12 cellular contexts compared by ENCODE assay signal in genomic region chr12:57833672-57834071, GRCh38. TPM values are rescaled to one million over a fixed set of nuclear protein-coding genes. Genes with fewer than 3 reads are reported as not detected.
DNase-seq lines count a peak whose midpoint lies in the region; ATAC-seq and TF ChIP-seq lines count a peak whose summit lies in the region.
"Had no signal": no experiment of that assay in that cellular context is flagged by ENCODE, and none has a peak within 500 bp of the region (broad histone marks: within the 10 kb centered on the region; RNA-seq: fewer than 3 reads in every experiment).

No MANE protein-coding gene starts in this region.

- H3K27me3 ChIP-seq in lower lobe of right lung (ENCODE audit: low read depth) (no peaks in the 10 kb centered on the region), subcutaneous abdominal adipose tissue (ENCODE audit: control insufficient read depth in 5 of 5, insufficient read depth in 4 of 5, low read length in 5 of 5) (no peaks in the 10 kb centered on the region)

- peak overlapping the region in 2 of 5 donors; percentile 9 to 26 for H3K9ac ChIP-seq in subcutaneous abdominal adipose tissue (ENCODE audit: low read length in 5 of 5)

- H3K27ac ChIP-seq in lower lobe of right lung (peak overlapping the region; percentile 12), subcutaneous abdominal adipose tissue (ENCODE audit: low read depth, low read length) (peak overlapping the region; percentile 74)
- H3K27ac ChIP-seq: A549 had no signal

- H3K4me1 Mint-ChIP-seq in activated CD4-positive, alpha-beta T cell treated with anti-CD3 and anti-CD28 coated beads, Interleukin-2, amount 10 ng/mL, durations not matched to agents 7 days and 5 days = peaks cover 75% of the 10 kb centered on the region
- peaks cover 73% of the 10 kb centered on the region for H3K4me1 Mint-ChIP-seq in activated CD8-positive, alpha-beta T cell treated with anti-CD3 and anti-CD28 coated beads for 36 hours (ENCODE audit: low read depth)

- POLR2A ChIA-PET in activated CD4-positive, alpha-beta T cell treated with anti-CD3 and anti-CD28 coated beads, Interleukin-2, amount 10 ng/mL, durations not matched to agents 7 days and 5 days (lab: Charles Lee) = no interaction called here
- POLR2A ChIA-PET in activated CD8-positive, alpha-beta T cell treated with anti-CD3 and anti-CD28 coated beads for 36 hours (lab: Charles Lee) = interaction anchor here (1.1 to 8.5 kb wide), 6 partner anchors 9 to 69 kb away, joined by 3 to 84 read pairs (median 3); partner anchors contain the start of gene CTDSP2

- peaks cover 28% of the 10 kb centered on the region for H3K36me3 ChIP-seq in lower lobe of right lung
- peaks cover 5 to 13% (median 9%) of the 10 kb centered on the region in 5 donors for H3K36me3 ChIP-seq in subcutaneous abdominal adipose tissue (ENCODE audit: control insufficient read depth in 5 of 5, insufficient read depth in 5 of 5, low read length in 5 of 5)

- no peak overlapping the region for H3K4me3 Mint-ChIP-seq in activated CD4-positive, alpha-beta T cell treated with anti-CD3 and anti-CD28 coated beads, Interleukin-2, amount 10 ng/mL, durations not matched to agents 7 days and 5 days
- no peak overlapping the region for H3K4me3 Mint-ChIP-seq in activated CD8-positive, alpha-beta T cell treated with anti-CD3 and anti-CD28 coated beads for 36 hours
- H3K4me3 Mint-ChIP-seq: neural crest cell had no signal

- peak overlapping the region; percentile 60 for H3K27ac Mint-ChIP-seq in activated CD4-positive, alpha-beta T cell treated with anti-CD3 and anti-CD28 coated beads, Interleukin-2, amount 10 ng/mL, durations not matched to agents 7 days and 5 days
- H3K27ac Mint-ChIP-seq in activated CD8-positive, alpha-beta T cell treated with anti-CD3 and anti-CD28 coated beads for 36 hours = peak overlapping the region; percentile 44

- no peaks in the 10 kb centered on the region for H3K27me3 Mint-ChIP-seq in activated CD4-positive, alpha-beta T cell treated with anti-CD3 and anti-CD28 coated beads, Interleukin-2, amount 10 ng/mL, durations not matched to agents 7 days and 5 days
- no peaks in the 10 kb centered on the region for H3K27me3 Mint-ChIP-seq in activated CD8-positive, alpha-beta T cell treated with anti-CD3 and anti-CD28 coated beads for 36 hours

- CTCF ChIA-PET in activated CD4-positive, alpha-beta T cell treated with anti-CD3 and anti-CD28 coated beads, Interleukin-2, amount 10 ng/mL, durations not matched to agents 7 days and 5 days (lab: Charles Lee) = interaction anchor here (1.1 to 2.8 kb wide), 5 partner anchors 9 to 72 kb away, joined by 3 to 7 read pairs (median 6); no protein-coding TSS in a partner anchor
- CTCF ChIA-PET in activated CD8-positive, alpha-beta T cell treated with anti-CD3 and anti-CD28 coated beads for 36 hours (lab: Charles Lee) = interaction anchor here (0.7 to 8.2 kb wide), 9 partner anchors 10 to 75 kb away, joined by 3 to 96 read pairs (median 4); partner anchors contain the start of genes AVIL and TSFM

- H3K4me1 ChIP-seq in lower lobe of right lung (peaks cover 100% of the 10 kb centered on the region), subcutaneous abdominal adipose tissue (ENCODE audit: control insufficient read depth in 5 of 5, insufficient read depth in 5 of 5, low read length in 5 of 5) (peaks cover 49 to 97% (median 94%) of the 10 kb centered on the region in 5 donors)

- no peaks in the 10 kb centered on the region for H3K9me3 ChIP-seq in lower lobe of right lung
- no peaks in the 10 kb centered on the region for H3K9me3 ChIP-seq in subcutaneous abdominal adipose tissue (ENCODE audit: control insufficient read depth in 5 of 5, low read length in 5 of 5)
- H3K9me3 ChIP-seq: A549 had no signal

- no peaks in the 10 kb centered on the region for H3K9me3 Mint-ChIP-seq in activated CD4-positive, alpha-beta T cell treated with anti-CD3 and anti-CD28 coated beads, Interleukin-2, amount 10 ng/mL, durations not matched to agents 7 days and 5 days
- no peaks in the 10 kb centered on the region for H3K9me3 Mint-ChIP-seq in activated CD8-positive, alpha-beta T cell treated with anti-CD3 and anti-CD28 coated beads for 36 hours
- H3K9me3 Mint-ChIP-seq: neural crest cell had no signal

- H3K4me3 ChIP-seq in lower lobe of right lung (no peak overlapping the region), subcutaneous abdominal adipose tissue (ENCODE audit: low read depth in 1 of 5, low read length in 5 of 5) (no peak overlapping the region)
- H3K4me3 ChIP-seq: A549 had no signal

- no peak for TF ChIP-seq CTCF in activated CD8-positive, alpha-beta T cell treated with anti-CD3 and anti-CD28 coated beads for 36 hours (IDR thresholded peaks at IDR 0.05)
- no peak for TF ChIP-seq CTCF in lower lobe of right lung (IDR thresholded peaks at IDR 0.05)

- DNase-seq in activated CD4-positive, alpha-beta T cell treated with anti-CD3 and anti-CD28 coated beads, Interleukin-2, amount 10 ng/mL, durations not matched to agents 7 days and 5 days = no peak
- DNase-seq in activated CD4-positive, alpha-beta T cell treated with anti-CD3 and anti-CD28 coated beads, Interleukin-2, amount 50 U/mL, for 1 hour = no peak
- DNase-seq in activated CD8-positive, alpha-beta T cell treated with anti-CD3 and anti-CD28 coated beads for 36 hours = no peak
- DNase-seq in lower lobe of right lung (no peak), NAMALWA (ENCODE audit: low spot score) (no peak), inferior parietal cortex (ENCODE audit: extremely low spot score) (no peak)
- DNase-seq: effector CD4-positive, alpha-beta T cell; stimulated activated CD4-positive, alpha-beta T cell treated with anti-CD3 and anti-CD28 coated beads, Interleukin-4, amount 100 ng/mL, for 24 hours had no signal

- ATAC-seq in activated CD8-positive, alpha-beta T cell treated with anti-CD3 and anti-CD28 coated beads for 36 hours = no peak
- ATAC-seq in lower lobe of right lung (no peak), HG03521 (IDR thresholded peaks at IDR 0.05; ENCODE audit: unreplicated experiment) (no peak)
- ATAC-seq: A549 had no signal

- peaks cover 7% of the 10 kb centered on the region for H3K36me3 Mint-ChIP-seq in activated CD4-positive, alpha-beta T cell treated with anti-CD3 and anti-CD28 coated beads, Interleukin-2, amount 10 ng/mL, durations not matched to agents 7 days and 5 days (ENCODE audit: low read depth)
- H3K36me3 Mint-ChIP-seq in activated CD8-positive, alpha-beta T cell treated with anti-CD3 and anti-CD28 coated beads for 36 hours (ENCODE audit: low read depth) = peaks cover 1% of the 10 kb centered on the region

- intact Hi-C loops in activated CD8-positive, alpha-beta T cell treated with anti-CD3 and anti-CD28 coated beads for 36 hours (cut with micrococcal nuclease) = no loop called here
- intact Hi-C loops in lower lobe of right lung (cut with DNase I) = loop anchor here (10.0 kb wide), 1 partner anchor 61 kb away; no protein-coding TSS in a partner anchor

RNA-seq across cellular contexts. Expression of gene CTDSP2, which starts 12.9 kb away (rescaled TPM):
- 100 to 1,000 TPM; 144 to 156 TPM for total RNA-seq in activated CD4-positive, alpha-beta T cell treated with anti-CD3 and anti-CD28 coated beads, Interleukin-2, amount 10 ng/mL, durations not matched to agents 7 days and 5 days
- total RNA-seq in activated CD8-positive, alpha-beta T cell treated with anti-CD3 and anti-CD28 coated beads for 36 hours = 10 to 100 TPM; 67.1 to 67.2 TPM
- total RNA-seq in lower lobe of right lung = 220 TPM

RNA-seq across cellular contexts. Expression of gene AVIL, which starts 15.1 kb away (rescaled TPM):
- 1 to 10 TPM; 3.5 to 3.6 TPM for total RNA-seq in activated CD4-positive, alpha-beta T cell treated with anti-CD3 and anti-CD28 coated beads, Interleukin-2, amount 10 ng/mL, durations not matched to agents 7 days and 5 days
- total RNA-seq in activated CD8-positive, alpha-beta T cell treated with anti-CD3 and anti-CD28 coated beads for 36 hours = under 1 TPM; 0.34 to 0.49 TPM
- total RNA-seq in lower lobe of right lung = 10.8 TPM

RNA-seq across cellular contexts. Expression of gene TSFM, which starts 51.1 kb away (rescaled TPM):
- 10 to 100 TPM; 23.6 to 29.7 TPM for total RNA-seq in activated CD4-positive, alpha-beta T cell treated with anti-CD3 and anti-CD28 coated beads, Interleukin-2, amount 10 ng/mL, durations not matched to agents 7 days and 5 days
- 10 to 100 TPM; 46.3 to 47.3 TPM for total RNA-seq in activated CD8-positive, alpha-beta T cell treated with anti-CD3 and anti-CD28 coated beads for 36 hours
- 22.6 TPM for total RNA-seq in lower lobe of right lung
